8 cellular contexts compared by ENCODE assay signal in genomic region chr4:163164591-163164990, GRCh38. TPM values are rescaled to one million over a fixed set of nuclear protein-coding genes. Genes with fewer than 3 reads are reported as not detected.
DNase-seq lines count a peak whose midpoint lies in the region; ATAC-seq and TF ChIP-seq lines count a peak whose summit lies in the region.

No MANE protein-coding gene starts in this region.

- DNase-seq in T-helper 2 cell treated with Interferon-gamma antibody and Interleukin-4, amounts not matched to agents 5 μg/mL and 100 μg/mL, for 36 hours (ENCODE audit: low spot score): no peak
- DNase-seq in T-helper 2 cell: no peak
- DNase-seq in T-cell: no peak
- no peak for DNase-seq in fibroblast of pulmonary artery (ENCODE audit: low read depth)

- no peak overlapping the region for H3K27ac Mint-ChIP-seq in T-helper 2 cell treated with Interferon-gamma antibody and Interleukin-4, amounts not matched to agents 5 μg/mL and 100 μg/mL, for 36 hours
- H3K27ac Mint-ChIP-seq in T-cell: no peak overlapping the region
- H3K27ac Mint-ChIP-seq in stimulated activated memory B cell treated with anti-CD40 and anti-IgM and Interleukin-4, amounts not matched to agents 10 μg/mL and 1 μg/mL and 100 μg/mL, for 72 hours: peak overlapping the region; percentile 97

- peak overlapping the region; percentile 82 for H3K4me3 Mint-ChIP-seq in T-helper 2 cell treated with Interferon-gamma antibody and Interleukin-4, amounts not matched to agents 5 μg/mL and 100 μg/mL, for 36 hours
- H3K4me3 Mint-ChIP-seq in T-cell: peak overlapping the region; percentile 84 to 95 (median 92)
- peak overlapping the region; percentile 91 for H3K4me3 Mint-ChIP-seq in stimulated activated memory B cell treated with anti-CD40 and anti-IgM and Interleukin-4, amounts not matched to agents 10 μg/mL and 1 μg/mL and 100 μg/mL, for 72 hours

- POLR2A ChIA-PET in T-cell (lab: Charles Lee): no interaction called here

- ATAC-seq in T-cell (replicated peaks in 1 of 4) (no peak), GM21786 (IDR thresholded peaks at IDR 0.05; ENCODE audit: unreplicated experiment) (no peak), GM18870 (IDR thresholded peaks at IDR 0.05; ENCODE audit: unreplicated experiment) (no peak), HG02981 (IDR thresholded peaks at IDR 0.05; ENCODE audit: unreplicated experiment) (no peak)
- no peak for ATAC-seq in stimulated activated memory B cell treated with anti-CD40 and anti-IgM and Interleukin-4, amounts not matched to agents 10 μg/mL and 1 μg/mL and 100 μg/mL, for 72 hours

- H3K36me3 Mint-ChIP-seq in T-helper 2 cell treated with Interferon-gamma antibody and Interleukin-4, amounts not matched to agents 5 μg/mL and 100 μg/mL, for 36 hours (ENCODE audit: low read depth): peaks cover 25% of the 10 kb centered on the region
- peaks cover 34% of the 10 kb centered on the region for H3K36me3 Mint-ChIP-seq in T-cell
- peaks cover 33% of the 10 kb centered on the region for H3K36me3 Mint-ChIP-seq in stimulated activated memory B cell treated with anti-CD40 and anti-IgM and Interleukin-4, amounts not matched to agents 10 μg/mL and 1 μg/mL and 100 μg/mL, for 72 hours

- CTCF ChIA-PET in T-cell (lab: Charles Lee): interaction anchor here in 1 of 2 donors (1.0 kb wide), 1 partner anchor 19 kb away, joined by 3 read pairs; no protein-coding TSS in a partner anchor

- H3K9me3 Mint-ChIP-seq in T-helper 2 cell treated with Interferon-gamma antibody and Interleukin-4, amounts not matched to agents 5 μg/mL and 100 μg/mL, for 36 hours: no peaks in the 10 kb centered on the region
- H3K9me3 Mint-ChIP-seq in T-cell: no peaks in the 10 kb centered on the region
- H3K9me3 Mint-ChIP-seq in stimulated activated memory B cell treated with anti-CD40 and anti-IgM and Interleukin-4, amounts not matched to agents 10 μg/mL and 1 μg/mL and 100 μg/mL, for 72 hours: no peaks in the 10 kb centered on the region

- peaks cover 26% of the 10 kb centered on the region for H3K4me1 Mint-ChIP-seq in T-helper 2 cell treated with Interferon-gamma antibody and Interleukin-4, amounts not matched to agents 5 μg/mL and 100 μg/mL, for 36 hours (ENCODE audit: low read depth)
- peaks cover 56 to 61% (median 59%) of the 10 kb centered on the region in 3 donors for H3K4me1 Mint-ChIP-seq in T-cell
- peaks cover 41% of the 10 kb centered on the region for H3K4me1 Mint-ChIP-seq in stimulated activated memory B cell treated with anti-CD40 and anti-IgM and Interleukin-4, amounts not matched to agents 10 μg/mL and 1 μg/mL and 100 μg/mL, for 72 hours

- no peak for TF ChIP-seq CTCF in fibroblast of pulmonary artery (IDR thresholded peaks at IDR 0.05; ENCODE audit: low read length, missing control alignments)

- no peaks in the 10 kb centered on the region for H3K27me3 Mint-ChIP-seq in T-helper 2 cell treated with Interferon-gamma antibody and Interleukin-4, amounts not matched to agents 5 μg/mL and 100 μg/mL, for 36 hours (ENCODE audit: low read depth)
- H3K27me3 Mint-ChIP-seq in T-cell: no peaks in the 10 kb centered on the region
- no peaks in the 10 kb centered on the region for H3K27me3 Mint-ChIP-seq in stimulated activated memory B cell treated with anti-CD40 and anti-IgM and Interleukin-4, amounts not matched to agents 10 μg/mL and 1 μg/mL and 100 μg/mL, for 72 hours

- H3K4me3 ChIP-seq in fibroblast of pulmonary artery (replicated peaks; ENCODE audit: low read depth, low read length): peak overlapping the region; percentile 84

RNA-seq across cellular contexts. Expression of gene NAF1, which starts 2.1 kb away (rescaled TPM):
- total RNA-seq in T-cell: 10 to 100 TPM; 17.6 to 47.2 (median 21.2) TPM
